Comparison of ENCODE assay signal across 8 cellular contexts in genomic region chr2:159516241-159516758, GRCh38.
DNase-seq lines count a peak whose midpoint lies in the region; ATAC-seq and TF ChIP-seq lines count a peak whose summit lies in the region.

No MANE protein-coding gene starts in this region.

- peak; percentile 98 for DNase-seq in DMS79 treated with DMSO at 0.1 percent for 48 hours (lab: John Stamatoyannopoulos, UW)
- DNase-seq in NCI-H510A (lab: John Stamatoyannopoulos, UW): peak; percentile 54
- no peak for DNase-seq in adrenal gland
- peak; percentile 17 for DNase-seq in hepatic stellate cell (ENCODE audit: low spot score)
- DNase-seq in sigmoid colon: no peak
- no peak for DNase-seq in cortex of kidney (lab: John Stamatoyannopoulos, UW)

- peak overlapping the region; percentile 5 to 67 (median 33) for H3K4me3 ChIP-seq in adrenal gland
- peak overlapping the region in 3 of 4 donors; percentile 25 to 44 (median 31) for H3K4me3 ChIP-seq in sigmoid colon

- TF ChIP-seq CTCF in adrenal gland (IDR thresholded peaks at IDR 0.05) (no peak), sigmoid colon (IDR thresholded peaks at IDR 0.05) (no peak)

- peak in 1 of 2 donors; percentile 58 for TF ChIP-seq POLR2A in adrenal gland (IDR thresholded peaks at IDR 0.05)
- TF ChIP-seq POLR2A in sigmoid colon (IDR thresholded peaks at IDR 0.05): no peak

- no peak for TF ChIP-seq EP300 in sigmoid colon (IDR thresholded peaks at IDR 0.05)

- ATAC-seq in GM19438 (IDR thresholded peaks at IDR 0.05; ENCODE audit: low read depth, unreplicated experiment): peak; percentile 90
- peak; percentile 86 for ATAC-seq in HG03439 (IDR thresholded peaks at IDR 0.05; ENCODE audit: unreplicated experiment)

- no peaks in the 10 kb centered on the region for H3K36me3 ChIP-seq in adrenal gland (replicated peaks in 1 of 2)
- no peaks in the 10 kb centered on the region for H3K36me3 ChIP-seq in sigmoid colon

- intact Hi-C loops in adrenal gland (cut with DNase I) (no loop called here), sigmoid colon (cut with DNase I) (no loop called here)

- peaks cover 32 to 55% of the 10 kb centered on the region in 2 donors for H3K4me1 ChIP-seq in adrenal gland (replicated peaks in 1 of 2)
- H3K4me1 ChIP-seq in sigmoid colon: peaks cover 0 to 61% (median 29%) of the 10 kb centered on the region in 4 donors

- H3K27ac ChIP-seq in adrenal gland: peak overlapping the region; percentile 54 to 90 (median 81)
- peak overlapping the region; percentile 10 to 59 (median 40) for H3K27ac ChIP-seq in sigmoid colon

- 0 to 3% (median 2%) methylated on average over 6 of the region's 6 CpGs for WGBS in adrenal gland, 4 donors
- 0 to 5% methylated on average over 6 of the region's 6 CpGs for WGBS in sigmoid colon, 2 donors

- H3K27me3 ChIP-seq in adrenal gland (no peaks in the 10 kb centered on the region), sigmoid colon (no peaks in the 10 kb centered on the region)

- H3K9me3 ChIP-seq in adrenal gland (replicated peaks in 1 of 3): no peaks in the 10 kb centered on the region
- H3K9me3 ChIP-seq in sigmoid colon: no peaks in the 10 kb centered on the region

Comparison
In these comparisons a context has a peak if more than half of its experiments do, and no peak if none do; other contexts are left out.
1. DNase-seq: peak in DMS79 treated with DMSO at 0.1 percent for 48 hours (single experiment), NCI-H510A (single experiment) and hepatic stellate cell (single experiment); none in adrenal gland (0 of 7), sigmoid colon (single experiment) and cortex of kidney (single experiment).